Comparison of ENCODE assay signal across 7 cellular contexts in genomic region chr17:42051013-42051400, GRCh38. TPM values are rescaled to one million over a fixed set of nuclear protein-coding genes. Genes with fewer than 3 reads are reported as not detected.
DNase-seq lines count a peak whose midpoint lies in the region; ATAC-seq and FAIRE-seq lines count a peak whose summit lies in the region.

No MANE protein-coding gene starts in this region.

- DNase-seq in HTR-8/SVneo (ENCODE audit: insufficient read length, low spot score) (no peak), adipocyte (ENCODE audit: low read depth) (no peak), left lobe of liver (ENCODE audit: low spot score) (no peak), mucosa of gallbladder (ENCODE audit: low spot score) (no peak), anterior cingulate cortex (lab: John Stamatoyannopoulos, UW) (no peak)

- ATAC-seq in left lobe of liver (peak; percentile 33), HG03159 (IDR thresholded peaks at IDR 0.05; ENCODE audit: unreplicated experiment) (no peak)
- no peak for ATAC-seq in stimulated activated memory B cell treated with anti-CD40 and anti-IgM and Interleukin-4, amounts not matched to agents 10 μg/mL and 1 μg/mL and 100 μg/mL, for 72 hours

- peak; percentile 36 for FAIRE-seq in HTR-8/SVneo (lab: Jason Lieb, UNC)

- no peaks in the 10 kb centered on the region for H3K4me1 ChIP-seq in adipocyte (ENCODE audit: control insufficient read depth, insufficient read depth, low read length)

- H3K27me3 ChIP-seq in adipocyte (replicated peaks; ENCODE audit: control insufficient read depth, insufficient read depth, low read length) = peaks cover 61% of the 10 kb centered on the region

- H3K36me3 ChIP-seq in adipocyte (ENCODE audit: control insufficient read depth, insufficient read depth, low read length, severe bottlenecking) = no peaks in the 10 kb centered on the region

- no peak overlapping the region for H3K9ac ChIP-seq in adipocyte (ENCODE audit: low read length)

- peaks cover 40% of the 10 kb centered on the region for H3K27me3 Mint-ChIP-seq in stimulated activated memory B cell treated with anti-CD40 and anti-IgM and Interleukin-4, amounts not matched to agents 10 μg/mL and 1 μg/mL and 100 μg/mL, for 72 hours

- H3K9me3 ChIP-seq in adipocyte (ENCODE audit: control insufficient read depth, low read length) = no peaks in the 10 kb centered on the region

- H3K4me1 Mint-ChIP-seq in stimulated activated memory B cell treated with anti-CD40 and anti-IgM and Interleukin-4, amounts not matched to agents 10 μg/mL and 1 μg/mL and 100 μg/mL, for 72 hours = peaks cover 7% of the 10 kb centered on the region

- peak overlapping the region; percentile 73 for H3K4me3 Mint-ChIP-seq in stimulated activated memory B cell treated with anti-CD40 and anti-IgM and Interleukin-4, amounts not matched to agents 10 μg/mL and 1 μg/mL and 100 μg/mL, for 72 hours

- no peaks in the 10 kb centered on the region for H3K9me3 Mint-ChIP-seq in stimulated activated memory B cell treated with anti-CD40 and anti-IgM and Interleukin-4, amounts not matched to agents 10 μg/mL and 1 μg/mL and 100 μg/mL, for 72 hours

- peak overlapping the region; percentile 59 for H3K27ac Mint-ChIP-seq in stimulated activated memory B cell treated with anti-CD40 and anti-IgM and Interleukin-4, amounts not matched to agents 10 μg/mL and 1 μg/mL and 100 μg/mL, for 72 hours

- H3K4me3 ChIP-seq in adipocyte (ENCODE audit: low read length) = peak overlapping the region; percentile 50

- no peaks in the 10 kb centered on the region for H3K36me3 Mint-ChIP-seq in stimulated activated memory B cell treated with anti-CD40 and anti-IgM and Interleukin-4, amounts not matched to agents 10 μg/mL and 1 μg/mL and 100 μg/mL, for 72 hours

RNA-seq across cellular contexts. Expression of gene C17orf113, which starts 0.6 kb away (rescaled TPM):
- 0.20 TPM for total RNA-seq in left lobe of liver
- 1.6 TPM for total RNA-seq in mucosa of gallbladder

RNA-seq across cellular contexts. Expression of gene NKIRAS2, which starts 31.1 kb away (rescaled TPM):
- total RNA-seq in left lobe of liver = 12.9 TPM
- total RNA-seq in mucosa of gallbladder = 31.1 TPM

RNA-seq across cellular contexts. Expression of gene DNAJC7, which starts 33.8 kb away (rescaled TPM):
- 33.2 TPM for total RNA-seq in left lobe of liver
- total RNA-seq in mucosa of gallbladder = 69.8 TPM

RNA-seq across cellular contexts. Expression of gene ZNF385C, which starts 47.3 kb away (rescaled TPM):
- total RNA-seq in left lobe of liver (0.13 TPM), mucosa of gallbladder (0.32 TPM)
